23 cellular contexts compared by ENCODE assay signal in the genomic region with DNA sequence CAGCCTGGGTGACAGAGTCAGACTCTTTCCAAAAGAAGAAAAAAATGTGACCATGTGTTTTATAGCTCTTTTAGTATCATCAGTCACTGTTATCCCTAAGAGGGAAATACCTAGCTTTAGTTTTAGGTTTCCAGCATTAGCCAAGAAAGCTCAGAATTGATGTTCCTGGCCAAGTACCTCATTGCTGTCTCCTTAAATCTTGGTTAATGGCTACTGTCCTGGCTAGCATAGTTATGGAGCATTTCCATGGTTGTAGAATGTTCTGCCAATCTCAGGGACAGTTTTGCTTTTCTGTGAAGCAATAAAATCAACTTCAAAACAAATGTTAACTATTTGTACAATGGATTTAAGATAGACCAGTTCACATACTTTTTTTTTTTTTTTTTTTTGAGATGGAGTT.
"Had no signal": no experiment of that assay in that cellular context is flagged by ENCODE, and none has a peak within 500 bp of the region (broad histone marks: within the 10 kb centered on the region; RNA-seq: fewer than 3 reads in every experiment).

No MANE protein-coding gene starts in this region.

- H3K27me3 ChIP-seq: colonic mucosa, dorsolateral prefrontal cortex, esophagus muscularis mucosa, esophagus squamous epithelium, foreskin keratinocyte, gastrocnemius medialis, heart left ventricle, heart right ventricle had no signal

- ATAC-seq: effector memory CD8-positive, alpha-beta T cell; esophagus mucosa; foreskin keratinocyte; gastrocnemius medialis; heart left ventricle; heart right ventricle had no signal

- H3K4me1 ChIP-seq: colonic mucosa, esophagus muscularis mucosa, esophagus squamous epithelium, foreskin keratinocyte, gastrocnemius medialis, heart left ventricle, heart right ventricle had no signal

- H3K4me3 ChIP-seq: colonic mucosa, coronary artery, dorsolateral prefrontal cortex, esophagus muscularis mucosa, esophagus squamous epithelium, gastrocnemius medialis, heart left ventricle, heart right ventricle had no signal

- DNase-seq: colonic mucosa; cortex of kidney; dermis blood vessel endothelial cell; dorsolateral prefrontal cortex; effector CD4-positive, alpha-beta T cell; effector CD8-positive, alpha-beta T cell; effector memory CD4-positive, alpha-beta T cell; effector memory CD8-positive, alpha-beta T cell; endodermal cell; erythroblast; esophagus squamous epithelium; foreskin fibroblast; foreskin keratinocyte; foreskin melanocyte; gastrocnemius medialis; glutamatergic neuron; head of caudate nucleus; heart left ventricle; heart right ventricle had no signal

- H3K9me3 ChIP-seq: colonic mucosa, esophagus muscularis mucosa, esophagus squamous epithelium, gastrocnemius medialis, heart left ventricle, heart right ventricle had no signal

- H3K27ac ChIP-seq: colonic mucosa, coronary artery, dorsolateral prefrontal cortex, epithelial cell of prostate, esophagus muscularis mucosa, esophagus squamous epithelium, foreskin keratinocyte, gastrocnemius medialis, heart left ventricle, heart right ventricle had no signal
